Comparison of ENCODE assay signal across 14 cellular contexts in genomic region chr1:82162526-82163420, GRCh38.
A peak's percentile ranks its signal among the peaks of the same experiment; 100 is the strongest.
DNase-seq lines count a peak whose midpoint lies in the region; ATAC-seq and TF ChIP-seq lines count a peak whose summit lies in the region.
"Had no signal": no experiment of that assay in that cellular context is flagged by ENCODE, and none has a peak within 500 bp of the region (broad histone marks: within the 10 kb centered on the region; RNA-seq: fewer than 3 reads in every experiment).

No MANE protein-coding gene starts in this region.

- no peak for ATAC-seq in T-cell (replicated peaks in 1 of 4)
- ATAC-seq: K562 had no signal

- DNase-seq in GM12865 (ENCODE audit: low read depth) = peak; percentile 11
- no peak for DNase-seq in nephron progenitor cell
- DNase-seq in T-cell = no peak
- DNase-seq in NCI-H1436 (lab: John Stamatoyannopoulos, UW) = no peak
- DNase-seq in GM19238 (ENCODE audit: insufficient read length, low spot score) = no peak
- DNase-seq in foreskin melanocyte = no peak
- DNase-seq: CD4-positive, CD25-positive, alpha-beta regulatory T cell; gastrocnemius medialis; NCI-H446; testis had no signal

- H4K20me1 ChIP-seq in Loucy (ENCODE audit: insufficient read depth, low read length, poor library complexity, severe bottlenecking) = no peaks in the 10 kb centered on the region

- H3K79me2 ChIP-seq in Loucy (ENCODE audit: insufficient read depth, low read length) = no peaks in the 10 kb centered on the region

- no peaks in the 10 kb centered on the region for H3K36me3 ChIP-seq in Loucy (ENCODE audit: insufficient read depth, low read length)
- H3K36me3 ChIP-seq: gastrocnemius medialis, SJSA1 had no signal

- peaks cover 35% of the 10 kb centered on the region for H3K4me1 Mint-ChIP-seq in brain
- peaks cover 36% of the 10 kb centered on the region for H3K4me1 Mint-ChIP-seq in nephron progenitor cell
- peaks cover 11 to 20% (median 12%) of the 10 kb centered on the region in 3 donors for H3K4me1 Mint-ChIP-seq in T-cell

- POLR2A ChIA-PET in T-cell (lab: Charles Lee) = no interaction called here

- TF ChIP-seq CTCF in GM12865 (IDR thresholded peaks at IDR 0.05; ENCODE audit: insufficient read depth, low read depth, low read length, missing control alignments) (no peak), Loucy (conservative IDR thresholded peaks at IDR 0.05; ENCODE audit: low read length) (no peak), brain (conservative IDR thresholded peaks at IDR 0.05) (no peak), nephron progenitor cell (IDR thresholded peaks at IDR 0.05) (no peak)

- H3K27me3 ChIP-seq in Loucy (ENCODE audit: insufficient read depth, low read length, poor library complexity, severe bottlenecking) = no peaks in the 10 kb centered on the region
- H3K27me3 ChIP-seq: gastrocnemius medialis, SJSA1, testis had no signal

- H3K36me3 Mint-ChIP-seq in brain (no peaks in the 10 kb centered on the region), nephron progenitor cell (ENCODE audit: low read depth) (no peaks in the 10 kb centered on the region), T-cell (no peaks in the 10 kb centered on the region)
- H3K36me3 Mint-ChIP-seq: CD4-positive, CD25-positive, alpha-beta regulatory T cell had no signal

- no peaks in the 10 kb centered on the region for H3K9me2 ChIP-seq in Loucy (replicated peaks; ENCODE audit: low read depth, low read length)

- H3K4me3 Mint-ChIP-seq in brain (peak overlapping the region in 3 of 5 experiments; percentile 13 to 72 (median 65)), nephron progenitor cell (peak overlapping the region; percentile 14), T-cell (peak overlapping the region in 1 of 3 donors; percentile 65)

- H3K4me1 ChIP-seq in Loucy (ENCODE audit: insufficient read depth, low read length, poor library complexity, severe bottlenecking) = peaks cover 23% of the 10 kb centered on the region
- H3K4me1 ChIP-seq: SJSA1 had no signal

- peak overlapping the region; percentile 77 for H2AFZ ChIP-seq in Loucy (ENCODE audit: low read length)

- H3K27me3 Mint-ChIP-seq in brain = peaks cover 10% of the 10 kb centered on the region
- H3K27me3 Mint-ChIP-seq in nephron progenitor cell (ENCODE audit: low read depth, poor library complexity) = no peaks in the 10 kb centered on the region
- no peaks in the 10 kb centered on the region for H3K27me3 Mint-ChIP-seq in T-cell
- H3K27me3 Mint-ChIP-seq: CD4-positive, CD25-positive, alpha-beta regulatory T cell had no signal

- H3K9ac ChIP-seq in Loucy (ENCODE audit: low read depth, low read length, poor library complexity, severe bottlenecking) = no peak overlapping the region

- CTCF ChIA-PET in T-cell (lab: Charles Lee) = no interaction called here

- H3F3A ChIP-seq in Loucy (ENCODE audit: low read depth) = no peaks in the 10 kb centered on the region

- no peak overlapping the region for H3K4me2 ChIP-seq in Loucy (ENCODE audit: low read depth, low read length, poor library complexity, severe bottlenecking)

- no peak overlapping the region for H3K4me3 ChIP-seq in GM12865 (ENCODE audit: low read depth, low read length)
- no peak overlapping the region for H3K4me3 ChIP-seq in Loucy (ENCODE audit: low read length, poor library complexity, severe bottlenecking)
- H3K4me3 ChIP-seq: K562, SJSA1, testis had no signal

- H3K27ac Mint-ChIP-seq in brain = peak overlapping the region in 3 of 5 experiments; percentile 35 to 90 (median 87)
- H3K27ac Mint-ChIP-seq in nephron progenitor cell = peak overlapping the region; percentile 77
- no peak overlapping the region for H3K27ac Mint-ChIP-seq in T-cell

- H3K9me3 ChIP-seq in Loucy (ENCODE audit: insufficient read depth, low read depth, low read length) = no peaks in the 10 kb centered on the region
- H3K9me3 ChIP-seq: gastrocnemius medialis, SJSA1, testis had no signal

- H3K9me3 Mint-ChIP-seq in brain (peaks cover 0 to 4% (median 0%) of the 10 kb centered on the region in 5 experiments), nephron progenitor cell (peaks cover 4% of the 10 kb centered on the region), T-cell (peaks cover 0 to 9% (median 0%) of the 10 kb centered on the region in 3 donors)

Comparison
In these comparisons a context has a peak if more than half of its experiments do, and no peak if none do; other contexts are left out.
1. H3K27ac Mint-ChIP-seq: peak in brain (3 of 5) and nephron progenitor cell (single experiment); none in T-cell (0 of 2).